8 cellular contexts compared by ENCODE assay signal in the genomic region with DNA sequence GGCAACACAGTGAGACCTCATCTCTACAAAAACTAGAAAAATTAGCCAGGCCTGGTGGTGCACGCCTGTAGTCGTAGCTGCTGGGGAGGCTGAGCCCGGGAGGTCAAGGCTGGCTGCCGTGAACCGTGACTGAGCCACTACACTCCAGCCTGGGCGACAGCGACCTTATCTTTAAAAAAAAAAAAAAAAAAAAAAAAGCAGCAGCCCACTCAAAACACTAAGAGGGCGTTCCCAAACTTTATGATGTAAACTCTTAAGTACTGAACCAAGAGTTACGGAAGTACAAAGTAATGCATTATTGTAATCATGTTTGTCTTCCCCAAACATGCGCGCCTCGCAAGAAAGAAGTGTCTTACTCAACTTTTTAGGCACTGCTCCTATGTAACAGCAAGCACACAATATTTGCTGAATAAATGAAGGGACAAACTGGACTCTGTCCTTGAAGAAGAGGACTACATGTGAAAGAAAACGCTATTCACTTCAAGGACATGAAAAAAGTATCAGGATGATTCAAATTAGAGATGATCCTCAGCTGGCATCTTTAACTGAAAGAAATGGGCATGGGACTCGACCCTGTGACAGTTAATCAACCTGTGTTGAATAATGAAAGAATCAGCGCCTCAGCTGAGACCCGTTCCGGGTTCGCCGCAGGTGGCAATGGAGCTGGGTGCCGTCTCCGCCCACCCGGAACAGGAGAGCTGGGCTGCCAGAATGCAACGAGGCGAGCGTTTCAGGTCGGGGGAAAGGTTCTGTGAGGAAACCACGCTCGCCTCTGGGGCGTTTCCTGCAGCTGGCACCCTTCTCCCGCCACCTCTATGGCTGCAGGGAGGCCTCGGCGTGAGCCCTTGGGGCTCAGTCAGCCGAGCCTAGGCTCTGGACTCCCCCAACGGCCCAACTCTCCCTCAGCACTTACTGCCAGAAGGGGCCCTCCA. TPM values are rescaled to one million over a fixed set of nuclear protein-coding genes. Genes with fewer than 3 reads are reported as not detected.
A peak's percentile ranks its signal among the peaks of the same experiment; 100 is the strongest.
DNase-seq lines count a peak whose midpoint lies in the region; ATAC-seq and TF ChIP-seq lines count a peak whose summit lies in the region.

No MANE protein-coding gene starts in this region.

- TF ChIP-seq CTCF in lower lobe of right lung (IDR thresholded peaks at IDR 0.05), result no peak

- H3K4me1 Mint-ChIP-seq in activated CD4-positive, alpha-beta T cell treated with anti-CD3 and anti-CD28 coated beads, Interleukin-2, amount 10 ng/mL, durations not matched to agents 7 days and 5 days, result peaks cover 54% of the 10 kb centered on the region

- H3K27me3 Mint-ChIP-seq in activated CD4-positive, alpha-beta T cell treated with anti-CD3 and anti-CD28 coated beads, Interleukin-2, amount 10 ng/mL, durations not matched to agents 7 days and 5 days, result no peaks in the 10 kb centered on the region

- peak overlapping the region; percentile 82 for H3K4me3 ChIP-seq in lower lobe of right lung

- ATAC-seq in HG03060 (IDR thresholded peaks at IDR 0.05; ENCODE audit: low read depth, unreplicated experiment) (peak; percentile 21), lower lobe of right lung (peak; percentile 80 to 83)

- peaks cover 23% of the 10 kb centered on the region for H3K36me3 ChIP-seq in lower lobe of right lung

- POLR2A ChIA-PET in activated CD4-positive, alpha-beta T cell treated with anti-CD3 and anti-CD28 coated beads, Interleukin-2, amount 10 ng/mL, durations not matched to agents 7 days and 5 days (lab: Charles Lee), result interaction anchor here (0.6 to 6.8 kb wide), 9 partner anchors 15 to 73 kb away, joined by 3 to 283 read pairs (median 11); partner anchors contain the start of genes B2M, PATL2 and TRIM69

- H3K27ac Mint-ChIP-seq in activated CD4-positive, alpha-beta T cell treated with anti-CD3 and anti-CD28 coated beads, Interleukin-2, amount 10 ng/mL, durations not matched to agents 7 days and 5 days, result peak overlapping the region; percentile 96

- CTCF ChIA-PET in activated CD4-positive, alpha-beta T cell treated with anti-CD3 and anti-CD28 coated beads, Interleukin-2, amount 10 ng/mL, durations not matched to agents 7 days and 5 days (lab: Charles Lee), result interaction anchor here (0.5 to 10.0 kb wide), 33 partner anchors 8 to 141 kb away, joined by 3 to 287 read pairs (median 6); partner anchors contain the start of genes B2M, PATL2 and TRIM69

- DNase-seq in NCI-H524 (lab: John Stamatoyannopoulos, UW) (peak; percentile 37 to 64), NCI-H524 treated with DMSO at 0.1 percent for 48 hours (lab: John Stamatoyannopoulos, UW) (no peak), NCI-H2227 treated with DMSO at 0.1 percent for 48 hours (lab: John Stamatoyannopoulos, UW) (peak; percentile 23), dermis blood vessel endothelial cell (peak; percentile 77), lower lobe of right lung (peak; percentile 81)
- DNase-seq in activated CD4-positive, alpha-beta T cell treated with anti-CD3 and anti-CD28 coated beads, Interleukin-2, amount 10 ng/mL, durations not matched to agents 7 days and 5 days, result peak; percentile 92
- DNase-seq in stimulated activated CD4-positive, alpha-beta T cell treated with anti-CD3 and anti-CD28 coated beads, TNF-alpha, amount 100 ng/mL, for 48 hours (ENCODE audit: low read depth in 3 of 3), result peak; percentile 60 to 81 (median 60)

- no peaks in the 10 kb centered on the region for H3K9me3 ChIP-seq in lower lobe of right lung

- peaks cover 37% of the 10 kb centered on the region for H3K4me1 ChIP-seq in lower lobe of right lung

- H3K9me3 Mint-ChIP-seq in activated CD4-positive, alpha-beta T cell treated with anti-CD3 and anti-CD28 coated beads, Interleukin-2, amount 10 ng/mL, durations not matched to agents 7 days and 5 days, result no peaks in the 10 kb centered on the region

- H3K27me3 ChIP-seq in lower lobe of right lung (ENCODE audit: low read depth), result no peaks in the 10 kb centered on the region

- peaks cover 22% of the 10 kb centered on the region for H3K36me3 Mint-ChIP-seq in activated CD4-positive, alpha-beta T cell treated with anti-CD3 and anti-CD28 coated beads, Interleukin-2, amount 10 ng/mL, durations not matched to agents 7 days and 5 days (ENCODE audit: low read depth)

- H3K27ac ChIP-seq in lower lobe of right lung, result peak overlapping the region; percentile 98

- intact Hi-C loops in lower lobe of right lung (cut with DNase I), result loop anchor here (10.0 kb wide), 1 partner anchor 72 kb away; the partner anchor contains the start of gene TRIM69

- H3K4me3 Mint-ChIP-seq in activated CD4-positive, alpha-beta T cell treated with anti-CD3 and anti-CD28 coated beads, Interleukin-2, amount 10 ng/mL, durations not matched to agents 7 days and 5 days, result peak overlapping the region; percentile 99

RNA-seq across cellular contexts. Expression of gene SPG11, which starts 0.7 kb away (rescaled TPM):
- total RNA-seq in activated CD4-positive, alpha-beta T cell treated with anti-CD3 and anti-CD28 coated beads, Interleukin-2, amount 10 ng/mL, durations not matched to agents 7 days and 5 days, result 10 to 100 TPM; 69.2 to 77.6 TPM
- total RNA-seq in dermis blood vessel endothelial cell (52.1 and 74.4 TPM in 2 replicates), lower lobe of right lung (99.7 TPM)

RNA-seq across cellular contexts. Expression of gene PATL2, which starts 48.4 kb away (rescaled TPM):
- total RNA-seq in activated CD4-positive, alpha-beta T cell treated with anti-CD3 and anti-CD28 coated beads, Interleukin-2, amount 10 ng/mL, durations not matched to agents 7 days and 5 days, result 10 to 100 TPM; 15.9 to 20.5 TPM
- total RNA-seq in dermis blood vessel endothelial cell, result 0.09 and 0.17 TPM in 2 replicates
- total RNA-seq in lower lobe of right lung, result 4.5 TPM

RNA-seq across cellular contexts. Expression of gene B2M, which starts 48.6 kb away (rescaled TPM):
- total RNA-seq in activated CD4-positive, alpha-beta T cell treated with anti-CD3 and anti-CD28 coated beads, Interleukin-2, amount 10 ng/mL, durations not matched to agents 7 days and 5 days, result over 10,000 TPM in 1 of 2 experiments, 1,000 to 10,000 TPM in 1; 9,253 to 11,726 TPM
- total RNA-seq in dermis blood vessel endothelial cell (2,080 and 4,706 TPM in 2 replicates), lower lobe of right lung (4,741 TPM)
